Comparison of ENCODE assay signal across 13 cellular contexts in the genomic region with DNA sequence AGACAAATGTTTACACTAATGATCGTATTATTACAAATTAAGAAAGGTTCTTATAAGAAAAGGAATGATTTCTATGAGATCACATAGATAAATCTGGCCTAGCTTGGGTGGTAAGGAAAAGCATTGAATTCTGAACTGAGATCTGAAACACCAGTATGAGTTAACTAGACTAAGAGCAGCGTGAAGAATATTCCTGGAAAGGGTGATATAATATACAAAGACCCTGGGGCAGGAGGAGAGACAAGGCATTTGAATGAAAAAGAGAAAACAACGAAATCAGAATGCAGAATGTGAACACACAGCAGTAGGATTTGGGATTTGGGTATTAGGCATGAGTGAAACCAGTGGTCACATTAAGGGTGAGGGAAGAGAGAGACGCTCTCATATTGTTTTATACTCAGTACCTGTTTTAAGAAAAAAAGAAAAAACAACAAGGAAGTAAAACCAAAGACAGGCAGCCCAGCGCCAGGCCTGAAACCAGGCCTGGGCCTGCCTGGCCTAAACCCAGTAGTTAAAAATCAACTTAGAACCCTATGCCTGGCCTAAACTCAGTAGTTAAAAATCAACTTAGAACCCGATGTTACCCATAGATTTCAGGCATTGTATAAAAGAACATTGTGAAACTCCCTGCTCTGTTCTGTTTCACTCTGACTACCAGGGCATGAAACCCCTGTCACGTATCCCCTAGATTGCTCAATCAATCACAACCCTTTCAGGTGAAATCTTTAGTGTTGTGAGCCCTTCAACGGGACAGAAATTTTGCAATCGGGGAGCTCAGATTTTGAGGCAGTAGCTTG.
A peak's percentile ranks its signal among the peaks of the same experiment; 100 is the strongest.
DNase-seq lines count a peak whose midpoint lies in the region; ATAC-seq, FAIRE-seq and TF ChIP-seq lines count a peak whose summit lies in the region.
"Had no signal": no experiment of that assay in that cellular context is flagged by ENCODE, and none has a peak within 500 bp of the region (broad histone marks: within the 10 kb centered on the region; RNA-seq: fewer than 3 reads in every experiment).

No MANE protein-coding gene starts in this region.

- H3K4me1 ChIP-seq in GM23338 (ENCODE audit: insufficient read depth) (no peaks in the 10 kb centered on the region), HepG2 (ENCODE audit: insufficient read depth, low read length) (peaks cover 13% of the 10 kb centered on the region; the same call in 1 of the 2 replicates), adrenal gland (replicated peaks in 1 of 2) (no peaks in the 10 kb centered on the region)
- H3K4me1 ChIP-seq: tibial nerve had no signal

- H3K9me3 ChIP-seq in HepG2 (ENCODE audit: low read length) = no peaks in the 10 kb centered on the region
- H3K9me3 ChIP-seq in adrenal gland (replicated peaks in 1 of 3) = no peaks in the 10 kb centered on the region
- H3K9me3 ChIP-seq: tibial nerve had no signal

- H3K27me3 ChIP-seq in GM23338 (ENCODE audit: insufficient read depth) = no peaks in the 10 kb centered on the region
- H3K27me3 ChIP-seq in HepG2 (ENCODE audit: control insufficient read depth in 1 of 2, insufficient read depth in 2 of 2, low read length in 2 of 2) = no peaks in the 10 kb centered on the region
- no peaks in the 10 kb centered on the region for H3K27me3 ChIP-seq in adrenal gland
- H3K27me3 ChIP-seq: tibial nerve had no signal

- no peak overlapping the region for H3K9ac ChIP-seq in HepG2 (ENCODE audit: insufficient read depth, low read depth, low read length)

- peaks cover 10% of the 10 kb centered on the region for H3K4me1 Mint-ChIP-seq in GM23338

- intact Hi-C loops in HepG2 (cut with micrococcal nuclease; ENCODE audit: unreplicated experiment) = no loop called here
- intact Hi-C loops in adrenal gland (cut with DNase I) = no loop called here

- H3K27ac Mint-ChIP-seq in GM23338 = no peak overlapping the region
- H3K27ac Mint-ChIP-seq: CD4-positive, alpha-beta T cell had no signal

- no TSS peak for BruUV-seq in HepG2 (replicated peaks; lab: Mats Ljungman, UMichigan)

- no peaks in the 10 kb centered on the region for H3F3A ChIP-seq in GM23338 (replicated peaks; ENCODE audit: low read depth)

- H4K20me1 ChIP-seq in GM23338 (replicated peaks; ENCODE audit: insufficient read depth) = no peaks in the 10 kb centered on the region
- no peaks in the 10 kb centered on the region for H4K20me1 ChIP-seq in HepG2 (ENCODE audit: insufficient read depth, low read length)

- no peak for TF ChIP-seq POLR2A in HepG2 (IDR thresholded peaks at IDR 0.05; ENCODE audit: insufficient read depth in 1 of 2, low read depth in 2 of 2, low read length in 2 of 2)
- no peak for TF ChIP-seq POLR2A in adrenal gland (IDR thresholded peaks at IDR 0.05)

- no peak overlapping the region for H3K27ac ChIP-seq in GM23338 (ENCODE audit: low read depth)
- H3K27ac ChIP-seq in HepG2 (ENCODE audit: extremely low read length, insufficient read depth, low read length) = no peak overlapping the region
- H3K27ac ChIP-seq in adrenal gland = no peak overlapping the region
- H3K27ac ChIP-seq: epithelial cell of prostate, tibial nerve had no signal

- TF ChIP-seq CTCF in GM23338 (conservative IDR thresholded peaks at IDR 0.05; ENCODE audit: low read depth in 2 of 2) (no peak), HepG2 (CRISPR knock-in tag; IDR thresholded peaks at IDR 0.05) (no peak), adrenal gland (IDR thresholded peaks at IDR 0.05) (no peak)

- peak overlapping the region; percentile 26; the same call in 1 of the 2 replicates for H2AFZ ChIP-seq in GM23338
- no peak overlapping the region for H2AFZ ChIP-seq in HepG2 (ENCODE audit: low read length)

- ATAC-seq in GM18907 (IDR thresholded peaks at IDR 0.05; ENCODE audit: unreplicated experiment) (peak; percentile 98), GM23338 (no peak), HG03280 (IDR thresholded peaks at IDR 0.05; ENCODE audit: unreplicated experiment) (peak; percentile 58), HepG2 (peak; percentile 64)

- H3K4me2 ChIP-seq in GM23338 (no peak overlapping the region), HepG2 (ENCODE audit: low read depth, low read length) (peak overlapping the region; percentile 21)

- CTCF ChIA-PET in HepG2 (lab: Yijun Ruan, JAX; ENCODE audit: low intra/inter-chr PET ratio, low total read pairs) = no interaction called here

- H3K4me3 ChIP-seq in GM23338 (no peak overlapping the region), HepG2 (replicated peaks in 1 of 3; ENCODE audit: insufficient read depth in 1 of 3, low read depth in 2 of 3, low read length in 3 of 3) (no peak overlapping the region), adrenal gland (no peak overlapping the region)
- H3K4me3 ChIP-seq: tibial nerve had no signal

- no peaks in the 10 kb centered on the region for H3K36me3 ChIP-seq in GM23338 (ENCODE audit: insufficient read depth)
- no peaks in the 10 kb centered on the region for H3K36me3 ChIP-seq in HepG2 (replicated peaks in 1 of 2; ENCODE audit: control insufficient read depth in 1 of 2, insufficient read depth in 2 of 2, low read length in 2 of 2)
- no peaks in the 10 kb centered on the region for H3K36me3 ChIP-seq in adrenal gland (replicated peaks in 1 of 2)
- H3K36me3 ChIP-seq: tibial nerve had no signal

- no peak for TF ChIP-seq EP300 in HepG2 (IDR thresholded peaks at IDR 0.05; ENCODE audit: low read depth in 2 of 2, low read length in 2 of 2)
- TF ChIP-seq EP300 in HepG2 (CRISPR knock-in tag; IDR thresholded peaks at IDR 0.05; ENCODE audit: borderline replicate concordance) = no peak

- POLR2A ChIA-PET in HepG2 (lab: Yijun Ruan, JAX) = no interaction called here

- DNase-seq in GM23338 (ENCODE audit: low spot score) = no peak
- peak; percentile 4 for DNase-seq in HepG2 (ENCODE audit: low spot score)
- DNase-seq in adrenal gland = no peak
- DNase-seq in NCI-H748 (lab: John Stamatoyannopoulos, UW; ENCODE audit: unreplicated experiment) = no peak
- no peak for DNase-seq in inferior parietal cortex (ENCODE audit: extremely low spot score)
- no peak for DNase-seq in stimulated activated CD4-positive, alpha-beta T cell treated with anti-CD3 and anti-CD28 coated beads, Interleukin-12 subunit alpha, Interleukin-12 subunit beta, amount 100 ng/mL, for 4 hours
- DNase-seq: CD4-positive, alpha-beta T cell; KG1 had no signal

- no peaks in the 10 kb centered on the region for H3K36me3 Mint-ChIP-seq in GM23338 (ENCODE audit: low read depth)

- no peak for FAIRE-seq in HepG2 (lab: Jason Lieb, UNC)
- FAIRE-seq: astrocyte had no signal

- H3K9me3 Mint-ChIP-seq in GM23338 = no peaks in the 10 kb centered on the region
- H3K9me3 Mint-ChIP-seq: CD4-positive, alpha-beta T cell had no signal

- in situ Hi-C loops in HepG2 (cut with HindIII; ENCODE audit: extremely low pct_ligation_motif_present, low pct_unique_long_range_greater_than_20kb) = no loop called here

- no peak for TF ChIP-seq RAD21 in HepG2 (CRISPR knock-in tag; IDR thresholded peaks at IDR 0.05)

- H3K27me3 Mint-ChIP-seq in GM23338 (ENCODE audit: insufficient read depth, low read depth, poor library complexity) = no peaks in the 10 kb centered on the region
- H3K27me3 Mint-ChIP-seq: CD4-positive, alpha-beta T cell had no signal

- H3K4me3 Mint-ChIP-seq in GM23338 = no peak overlapping the region
- H3K4me3 Mint-ChIP-seq: CD4-positive, alpha-beta T cell had no signal

- H3K79me2 ChIP-seq in GM23338 (replicated peaks; ENCODE audit: insufficient read depth) (no peaks in the 10 kb centered on the region), HepG2 (ENCODE audit: insufficient read depth, low read length) (no peaks in the 10 kb centered on the region)

- H3K9me2 ChIP-seq in GM23338 (ENCODE audit: insufficient read depth) = no peaks in the 10 kb centered on the region

- WGBS in HepG2 (ENCODE audit: low lambda C conversion rate) = 4% methylated on average over 9 of the region's 9 CpGs
- 83 to 90% (median 87%) methylated on average over 9 of the region's 9 CpGs for WGBS in adrenal gland, 4 donors

TF ChIP-seq in GM23338, 12 proteins besides CTCF, POLR2A, EP300 and RAD21:
- no peak for TF ChIP-seq POLR2AphosphoS5 (IDR thresholded peaks at IDR 0.05; ENCODE audit: low read depth)

TF ChIP-seq in HepG2, 621 proteins besides CTCF, POLR2A, EP300 and RAD21 (continues in another document):
- TF ChIP-seq CEBPB (IDR thresholded peaks at IDR 0.05; ENCODE audit: borderline replicate concordance, low read depth, low read length) (peak; percentile 59; the same call in 1 of the 2 replicates), ZNF121 (CRISPR knock-in tag; IDR thresholded peaks at IDR 0.05) (0 out of 2 replicates have a peak, but pooled peaks have one; percentile 27), SMAD1 (CRISPR knock-in tag; IDR thresholded peaks at IDR 0.05; ENCODE audit: borderline replicate concordance, low read depth) (no peak), ZFX (CRISPR knock-in tag; IDR thresholded peaks at IDR 0.05; ENCODE audit: low read depth) (peak; percentile 44; the same call in 1 of the 2 replicates), CEBPG (CRISPR knock-in tag; IDR thresholded peaks at IDR 0.05) (peak; percentile 86)
- TF ChIP-seq, protein P1, sequence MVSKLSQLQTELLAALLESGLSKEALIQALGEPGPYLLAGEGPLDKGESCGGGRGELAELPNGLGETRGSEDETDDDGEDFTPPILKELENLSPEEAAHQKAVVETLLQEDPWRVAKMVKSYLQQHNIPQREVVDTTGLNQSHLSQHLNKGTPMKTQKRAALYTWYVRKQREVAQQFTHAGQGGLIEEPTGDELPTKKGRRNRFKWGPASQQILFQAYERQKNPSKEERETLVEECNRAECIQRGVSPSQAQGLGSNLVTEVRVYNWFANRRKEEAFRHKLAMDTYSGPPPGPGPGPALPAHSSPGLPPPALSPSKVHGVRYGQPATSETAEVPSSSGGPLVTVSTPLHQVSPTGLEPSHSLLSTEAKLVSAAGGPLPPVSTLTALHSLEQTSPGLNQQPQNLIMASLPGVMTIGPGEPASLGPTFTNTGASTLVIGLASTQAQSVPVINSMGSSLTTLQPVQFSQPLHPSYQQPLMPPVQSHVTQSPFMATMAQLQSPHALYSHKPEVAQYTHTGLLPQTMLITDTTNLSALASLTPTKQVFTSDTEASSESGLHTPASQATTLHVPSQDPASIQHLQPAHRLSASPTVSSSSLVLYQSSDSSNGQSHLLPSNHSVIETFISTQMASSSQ (IDR thresholded peaks at IDR 0.05; ENCODE audit: low read depth) = peak; percentile 20; the same call in 1 of the 2 replicates
- TF ChIP-seq, protein P1 (CRISPR knock-in tag; IDR thresholded peaks at IDR 0.05; ENCODE audit: borderline replicate concordance) = no peak
